18 cellular contexts compared by ENCODE assay signal in genomic region chr6:28775405-28776129, GRCh38.
A peak's percentile ranks its signal among the peaks of the same experiment; 100 is the strongest.
DNase-seq lines count a peak whose midpoint lies in the region; ATAC-seq and TF ChIP-seq lines count a peak whose summit lies in the region.
"Had no signal": no experiment of that assay in that cellular context is flagged by ENCODE, and none has a peak within 500 bp of the region (broad histone marks: within the 10 kb centered on the region; RNA-seq: fewer than 3 reads in every experiment).

No MANE protein-coding gene starts in this region.

- no peak overlapping the region for H3K14ac ChIP-seq in trophoblast cell (ENCODE audit: low read length)

- H3K18ac ChIP-seq in trophoblast cell (ENCODE audit: low read length), result no peak overlapping the region

- no peak overlapping the region for H4K91ac ChIP-seq in trophoblast cell (ENCODE audit: low read depth, low read length)

- H3K4me3 ChIP-seq in RWPE2 (ENCODE audit: severe bottlenecking) (peak overlapping the region; percentile 4), endodermal cell (ENCODE audit: low read length) (peak overlapping the region; percentile 93), trophoblast cell (ENCODE audit: low read depth, low read length) (no peak overlapping the region)
- H3K4me3 ChIP-seq: GM12878, prostate gland had no signal

- peaks cover 37% of the 10 kb centered on the region for H3K9me3 Mint-ChIP-seq in activated CD4-positive, alpha-beta T cell treated with anti-CD3 and anti-CD28 coated beads, Interleukin-2, amount 10 ng/mL, durations not matched to agents 24 days and 14 days
- peaks cover 4% of the 10 kb centered on the region for H3K9me3 Mint-ChIP-seq in endodermal cell

- peaks cover 99% of the 10 kb centered on the region for H3K27me3 ChIP-seq in RWPE2 (ENCODE audit: insufficient read depth, poor library complexity, severe bottlenecking)
- H3K27me3 ChIP-seq in endodermal cell (ENCODE audit: control insufficient read depth, insufficient read depth, low read length, poor library complexity, severe bottlenecking), result peaks cover 95% of the 10 kb centered on the region
- H3K27me3 ChIP-seq in trophoblast cell (ENCODE audit: insufficient read depth, low read length), result peaks cover 87% of the 10 kb centered on the region

- H3K36me3 Mint-ChIP-seq in activated CD4-positive, alpha-beta T cell treated with anti-CD3 and anti-CD28 coated beads, Interleukin-2, amount 10 ng/mL, durations not matched to agents 24 days and 14 days (ENCODE audit: low read depth), result peaks cover 11% of the 10 kb centered on the region
- H3K36me3 Mint-ChIP-seq in endodermal cell (ENCODE audit: low read depth), result no peaks in the 10 kb centered on the region

- no peak overlapping the region for H3K4me3 Mint-ChIP-seq in activated CD4-positive, alpha-beta T cell treated with anti-CD3 and anti-CD28 coated beads, Interleukin-2, amount 10 ng/mL, durations not matched to agents 24 days and 14 days
- peak overlapping the region; percentile 74 for H3K4me3 Mint-ChIP-seq in endodermal cell

- H3K36me3 ChIP-seq in RWPE2 (ENCODE audit: low read depth), result no peaks in the 10 kb centered on the region
- no peaks in the 10 kb centered on the region for H3K36me3 ChIP-seq in endodermal cell (ENCODE audit: control insufficient read depth, insufficient read depth, low read length)
- H3K36me3 ChIP-seq in trophoblast cell (ENCODE audit: control insufficient read depth in 1 of 2, insufficient read depth in 2 of 2, low read length in 2 of 2), result no peaks in the 10 kb centered on the region
- H3K36me3 ChIP-seq: prostate gland had no signal

- H4K12ac ChIP-seq in trophoblast cell (ENCODE audit: low read depth, low read length), result no peak overlapping the region

- H3K23ac ChIP-seq in trophoblast cell (ENCODE audit: low read length), result no peak overlapping the region

- peak overlapping the region; percentile 72 for H3K27ac Mint-ChIP-seq in activated CD4-positive, alpha-beta T cell treated with anti-CD3 and anti-CD28 coated beads, Interleukin-2, amount 10 ng/mL, durations not matched to agents 24 days and 14 days
- peak overlapping the region; percentile 86 for H3K27ac Mint-ChIP-seq in endodermal cell

- H2BK12ac ChIP-seq in trophoblast cell (ENCODE audit: low read length), result no peak overlapping the region

- H3K9ac ChIP-seq in endodermal cell (ENCODE audit: extremely low read depth, low read length, poor library complexity, severe bottlenecking), result peak overlapping the region; percentile 60
- no peak overlapping the region for H3K9ac ChIP-seq in trophoblast cell (ENCODE audit: low read length)
- H3K9ac ChIP-seq: KMS-11 had no signal

- no peak overlapping the region for H2AK5ac ChIP-seq in trophoblast cell (ENCODE audit: low read length)

- ATAC-seq in RWPE2 (ENCODE audit: low read depth), result peak; percentile 30; the same call in 1 of the 3 replicates
- ATAC-seq in GM18517 (IDR thresholded peaks at IDR 0.05; ENCODE audit: unreplicated experiment), result no peak
- ATAC-seq: GM12878, HCT116 had no signal

- no peak overlapping the region for H3K27ac ChIP-seq in RWPE2 (ENCODE audit: poor library complexity, severe bottlenecking)
- H3K27ac ChIP-seq in endodermal cell (ENCODE audit: low read depth, low read length), result no peak overlapping the region
- no peak overlapping the region for H3K27ac ChIP-seq in trophoblast cell (ENCODE audit: low read depth, low read length)
- H3K27ac ChIP-seq: KMS-11, prostate gland had no signal

- H3K4me1 Mint-ChIP-seq in activated CD4-positive, alpha-beta T cell treated with anti-CD3 and anti-CD28 coated beads, Interleukin-2, amount 10 ng/mL, durations not matched to agents 24 days and 14 days, result peaks cover 5% of the 10 kb centered on the region
- peaks cover 58% of the 10 kb centered on the region for H3K4me1 Mint-ChIP-seq in endodermal cell

- no peaks in the 10 kb centered on the region for H3K79me1 ChIP-seq in trophoblast cell (ENCODE audit: low read length)

- H3K79me2 ChIP-seq in trophoblast cell (ENCODE audit: control insufficient read depth, insufficient read depth, low read length, poor library complexity), result no peaks in the 10 kb centered on the region

- intact Hi-C loops in activated CD4-positive, alpha-beta T cell treated with anti-CD3 and anti-CD28 coated beads, Interleukin-2, amount 10 ng/mL, durations not matched to agents 24 days and 14 days (cut with micrococcal nuclease), result loop anchor here (2.0 to 10.0 kb wide), 2 partner anchors 1101 to 1485 kb away; no protein-coding TSS in a partner anchor

- no peak overlapping the region for H3K4ac ChIP-seq in trophoblast cell (ENCODE audit: low read depth, low read length)

- H3K27me3 Mint-ChIP-seq in activated CD4-positive, alpha-beta T cell treated with anti-CD3 and anti-CD28 coated beads, Interleukin-2, amount 10 ng/mL, durations not matched to agents 24 days and 14 days, result peaks cover 92% of the 10 kb centered on the region
- peaks cover 93% of the 10 kb centered on the region for H3K27me3 Mint-ChIP-seq in endodermal cell (ENCODE audit: insufficient read depth)

- H4K8ac ChIP-seq in trophoblast cell (ENCODE audit: low read depth, low read length), result no peak overlapping the region

- no peak overlapping the region for H2AFZ ChIP-seq in trophoblast cell (ENCODE audit: insufficient read depth, low read length, poor library complexity)

- no peak overlapping the region for H2BK120ac ChIP-seq in trophoblast cell (ENCODE audit: insufficient read depth, low read length, poor library complexity)

- TF ChIP-seq CTCF in RWPE2 (IDR thresholded peaks at IDR 0.05; ENCODE audit: poor library complexity, severe bottlenecking) (no peak), endodermal cell (conservative IDR thresholded peaks at IDR 0.05) (no peak)

- H2BK5ac ChIP-seq in trophoblast cell (ENCODE audit: low read depth, low read length, poor library complexity), result peak overlapping the region; percentile 16

- no peak for DNase-seq in activated CD4-positive, alpha-beta T cell treated with anti-CD3 and anti-CD28 coated beads, Interleukin-2, amount 10 ng/mL, durations not matched to agents 24 days and 14 days
- DNase-seq in activated CD4-positive, alpha-beta T cell treated with anti-CD3 and anti-CD28 coated beads for 48 hours, result no peak
- DNase-seq in RWPE2 (ENCODE audit: low spot score) (no peak), endodermal cell (peak; percentile 73), trophoblast cell (no peak), medulla oblongata (ENCODE audit: extremely low spot score) (no peak), SK-N-DZ (ENCODE audit: low spot score) (no peak)
- DNase-seq: EL; NCI-H1105; NCI-H2171 treated with DMSO at 0.1 percent for 48 hours; NK-92 treated with Interleukin-12 subunit alpha and Interleukin-12 subunit beta, amount 100 ng/mL, for 24 hours; SHP77; substantia nigra had no signal

- H3K4me1 ChIP-seq in RWPE2 (ENCODE audit: insufficient read depth, poor library complexity, severe bottlenecking) (no peaks in the 10 kb centered on the region), endodermal cell (ENCODE audit: control insufficient read depth, insufficient read depth, low read length) (peaks cover 15% of the 10 kb centered on the region), trophoblast cell (ENCODE audit: control insufficient read depth in 1 of 2, insufficient read depth in 2 of 2, low read length in 2 of 2) (peaks cover 8% of the 10 kb centered on the region in 2 experiments)
- H3K4me1 ChIP-seq: prostate gland had no signal

- WGBS in endodermal cell (ENCODE audit: insufficient coverage in 1 of 2, insufficient read length in 1 of 2), 2 experiments, result 0% methylated on average over 32 to 39 of the region's 39 CpGs
- WGBS in trophoblast cell (ENCODE audit: extremely low coverage, insufficient coverage, insufficient read length), result no CpG with 5 or more reads among the region's 39 CpGs

- H3K4me2 ChIP-seq in trophoblast cell (ENCODE audit: low read length), result no peak overlapping the region
- H3K4me2 ChIP-seq: KMS-11 had no signal

- H3K9me3 ChIP-seq in RWPE2 (ENCODE audit: severe bottlenecking) (no peaks in the 10 kb centered on the region), endodermal cell (ENCODE audit: control insufficient read depth, low read length) (no peaks in the 10 kb centered on the region), trophoblast cell (ENCODE audit: insufficient read depth, low read depth, low read length) (peaks cover 10% of the 10 kb centered on the region)
- H3K9me3 ChIP-seq: prostate gland had no signal
